Comparison of ENCODE assay signal across 18 cellular contexts in genomic region chr1:110570307-110570706, GRCh38. TPM values are rescaled to one million over a fixed set of nuclear protein-coding genes. Genes with fewer than 3 reads are reported as not detected.
DNase-seq lines count a peak whose midpoint lies in the region; ATAC-seq and TF ChIP-seq lines count a peak whose summit lies in the region.
"Had no signal": no experiment of that assay in that cellular context is flagged by ENCODE, and none has a peak within 500 bp of the region (broad histone marks: within the 10 kb centered on the region; RNA-seq: fewer than 3 reads in every experiment).

No MANE protein-coding gene starts in this region.

- intact Hi-C loops in PC-3 (cut with micrococcal nuclease), result no loop called here

- no peak for TF ChIP-seq CTCF in PC-3 (conservative IDR thresholded peaks at IDR 0.05; ENCODE audit: low read depth, low read length)

- CTCF ChIA-PET in PC-3 (lab: Charles Lee), result no interaction called here

- no peak overlapping the region for H3K4me3 ChIP-seq in PC-3 (ENCODE audit: low read length)

- H3K9me3 ChIP-seq in PC-3 (ENCODE audit: low read length), result no peaks in the 10 kb centered on the region
- H3K9me3 ChIP-seq: BE2C had no signal

- H3K36me3 ChIP-seq in PC-3 (ENCODE audit: low read depth, low read length), result no peaks in the 10 kb centered on the region
- H3K36me3 ChIP-seq: BE2C had no signal

- no peak overlapping the region for H3K9ac ChIP-seq in PC-3 (ENCODE audit: low read length)

- BruUV-seq in PC-3 (replicated peaks; lab: Mats Ljungman, UMichigan), result no TSS peak

- no peaks in the 10 kb centered on the region for H3K4me1 ChIP-seq in PC-3 (ENCODE audit: insufficient read depth, low read length)
- H3K4me1 ChIP-seq: BE2C had no signal

- ATAC-seq in PC-3, result no peak

- no peak overlapping the region for H3K4me2 ChIP-seq in PC-3 (ENCODE audit: low read length)

- no peak overlapping the region for H2AFZ ChIP-seq in PC-3 (ENCODE audit: low read length)

- no peaks in the 10 kb centered on the region for H3K79me2 ChIP-seq in PC-3 (ENCODE audit: low read length)

- no peaks in the 10 kb centered on the region for H3K9me2 ChIP-seq in PC-3 (replicated peaks; ENCODE audit: low read length)

- peaks cover 66% of the 10 kb centered on the region for H3K27me3 ChIP-seq in PC-3 (ENCODE audit: low read length)

- H3F3A ChIP-seq in PC-3 (ENCODE audit: low read length, unreplicated experiment), result no peaks in the 10 kb centered on the region

- H3K27ac ChIP-seq in PC-3 (ENCODE audit: low read length), result no peak overlapping the region
- H3K27ac ChIP-seq: HL-60 had no signal

- no peaks in the 10 kb centered on the region for H4K20me1 ChIP-seq in PC-3 (ENCODE audit: low read length)

- POLR2A ChIA-PET in PC-3 (lab: Charles Lee; ENCODE audit: unreplicated experiment), result no interaction called here

- DNase-seq in Daoy (ENCODE audit: low read depth) (peak; percentile 49), NCI-H69 (lab: John Stamatoyannopoulos, UW) (peak; percentile 19), kidney tubule cell (ENCODE audit: low spot score) (peak; percentile 39), epidermal melanocyte (ENCODE audit: insufficient read length, low spot score) (no peak), PC-3 (no peak)
- DNase-seq in activated CD8-positive, alpha-beta memory T cell treated with anti-CD3 and anti-CD28 coated beads, Interleukin-2, amount 50 U/mL, for 48 hours, result no peak
- DNase-seq: ACHN; BE2C; C1 segment of cervical spinal cord; CD4-positive, CD25-positive, alpha-beta regulatory T cell; CD8-positive, alpha-beta memory T cell; COR-L47; DMS 273 treated with DMSO at 0.1 percent for 48 hours; DMS53; DND-41; H9 had no signal

RNA-seq across cellular contexts. Expression of gene KCNA2, which starts 35.9 kb away (rescaled TPM):
- total RNA-seq in Daoy (2014; rRNA removed; shearing (Covaris generic)), result 0.15 and 0.17 TPM in 2 replicates
- total RNA-seq in PC-3 (2014; rRNA removed), result not detected in 2 replicates

RNA-seq across cellular contexts. Expression of gene KCNA10, which starts 51.3 kb away (rescaled TPM):
- total RNA-seq in Daoy (2014; rRNA removed; shearing (Covaris generic)), result not detected in 2 replicates
- total RNA-seq in PC-3 (2014; rRNA removed), result not detected in 2 replicates
- total RNA-seq: CD4-positive, CD25-positive, alpha-beta regulatory T cell; CD8-positive, alpha-beta memory T cell; H1; H9 had no signal

Comparison
In these comparisons a context has a peak if more than half of its experiments do, and no peak if none do; other contexts are left out.
1. DNase-seq: peak in Daoy (single experiment), NCI-H69 (single experiment) and kidney tubule cell (single experiment); none in activated CD8-positive, alpha-beta memory T cell treated with anti-CD3 and anti-CD28 coated beads, Interleukin-2, amount 50 U/mL, for 48 hours (single experiment), epidermal melanocyte (single experiment) and PC-3 (single experiment).